Comparison of ENCODE assay signal across 9 cellular contexts in genomic region chr17:17675925-17676534, GRCh38. TPM values are rescaled to one million over a fixed set of nuclear protein-coding genes. Genes with fewer than 3 reads are reported as not detected.
DNase-seq lines count a peak whose midpoint lies in the region; ATAC-seq and TF ChIP-seq lines count a peak whose summit lies in the region.
"Had no signal": no experiment of that assay in that cellular context is flagged by ENCODE, and none has a peak within 500 bp of the region (broad histone marks: within the 10 kb centered on the region; RNA-seq: fewer than 3 reads in every experiment).

No MANE protein-coding gene starts in this region.

- ATAC-seq in activated CD8-positive, alpha-beta memory T cell treated with anti-CD3 and anti-CD28 coated beads, Interleukin-2, amount 10 ng/mL, durations not matched to agents 7 days and 5 days = peak; percentile 47
- no peak for ATAC-seq in GM19351 (IDR thresholded peaks at IDR 0.05; ENCODE audit: unreplicated experiment)

- H3K27ac ChIP-seq in spleen (peak overlapping the region in 1 of 8 donors; percentile 13), vagina (no peak overlapping the region)
- H3K27ac ChIP-seq: neutrophil had no signal

- H3K4me1 Mint-ChIP-seq in activated CD8-positive, alpha-beta memory T cell treated with anti-CD3 and anti-CD28 coated beads, Interleukin-2, amount 10 ng/mL, durations not matched to agents 7 days and 5 days = peaks cover 45% of the 10 kb centered on the region

- no peak for TF ChIP-seq POLR2A in spleen (IDR thresholded peaks at IDR 0.05)
- TF ChIP-seq POLR2A in vagina (IDR thresholded peaks at IDR 0.05) = no peak

- H3K36me3 ChIP-seq in spleen (no peaks in the 10 kb centered on the region), vagina (no peaks in the 10 kb centered on the region)
- H3K36me3 ChIP-seq: neutrophil had no signal

- DNase-seq in activated CD8-positive, alpha-beta memory T cell treated with anti-CD3 and anti-CD28 coated beads, Interleukin-2, amount 10 ng/mL, durations not matched to agents 7 days and 5 days = peak; percentile 64
- DNase-seq in activated CD8-positive, alpha-beta memory T cell treated with anti-CD3 and anti-CD28 coated beads, Interleukin-2, amount 50 U/mL, for 48 hours = no peak
- peak; percentile 72 for DNase-seq in NCI-H69 (lab: John Stamatoyannopoulos, UW)
- peak; percentile 42 for DNase-seq in dermis blood vessel endothelial cell
- DNase-seq in spleen = peak; percentile 27
- DNase-seq in vagina (ENCODE audit: extremely low spot score in 2 of 2) = no peak
- DNase-seq in cerebellar nuclear complex (lab: John Stamatoyannopoulos, UW) = no peak

- CTCF ChIA-PET in activated CD8-positive, alpha-beta memory T cell treated with anti-CD3 and anti-CD28 coated beads, Interleukin-2, amount 10 ng/mL, durations not matched to agents 7 days and 5 days (lab: Charles Lee) = no interaction called here

- H3K9me3 ChIP-seq in spleen (no peaks in the 10 kb centered on the region), vagina (no peaks in the 10 kb centered on the region)
- H3K9me3 ChIP-seq: neutrophil had no signal

- H3K27me3 ChIP-seq in spleen (replicated peaks in 1 of 7) (no peaks in the 10 kb centered on the region), vagina (no peaks in the 10 kb centered on the region)

- no peak overlapping the region for H3K4me3 ChIP-seq in spleen
- no peak overlapping the region for H3K4me3 ChIP-seq in vagina

- H3K9me3 Mint-ChIP-seq in activated CD8-positive, alpha-beta memory T cell treated with anti-CD3 and anti-CD28 coated beads, Interleukin-2, amount 10 ng/mL, durations not matched to agents 7 days and 5 days (ENCODE audit: low read depth) = no peaks in the 10 kb centered on the region

- intact Hi-C loops in spleen (cut with DNase I; ENCODE audit: low total_unique reads) (no loop called here), vagina (cut with DNase I) (no loop called here)

- no peaks in the 10 kb centered on the region for H3K36me3 Mint-ChIP-seq in activated CD8-positive, alpha-beta memory T cell treated with anti-CD3 and anti-CD28 coated beads, Interleukin-2, amount 10 ng/mL, durations not matched to agents 7 days and 5 days

- peaks cover 33% of the 10 kb centered on the region for H3K27me3 Mint-ChIP-seq in activated CD8-positive, alpha-beta memory T cell treated with anti-CD3 and anti-CD28 coated beads, Interleukin-2, amount 10 ng/mL, durations not matched to agents 7 days and 5 days

- TF ChIP-seq CTCF in spleen (IDR thresholded peaks at IDR 0.05 in 8 of 11, conservative IDR thresholded peaks at IDR 0.05 in 3 of 11) (no peak), vagina (IDR thresholded peaks at IDR 0.05) (no peak)

- H3K4me3 Mint-ChIP-seq in activated CD8-positive, alpha-beta memory T cell treated with anti-CD3 and anti-CD28 coated beads, Interleukin-2, amount 10 ng/mL, durations not matched to agents 7 days and 5 days = peak overlapping the region; percentile 14

- peak overlapping the region; percentile 46 for H3K27ac Mint-ChIP-seq in activated CD8-positive, alpha-beta memory T cell treated with anti-CD3 and anti-CD28 coated beads, Interleukin-2, amount 10 ng/mL, durations not matched to agents 7 days and 5 days

- H3K4me1 ChIP-seq in spleen (peaks cover 4 to 57% (median 36%) of the 10 kb centered on the region in 6 donors), vagina (peaks cover 3% of the 10 kb centered on the region)

- 54 to 66% (median 61%) methylated on average over 10 to 11 of the region's 11 CpGs for WGBS in spleen, 5 donors

RNA-seq across cellular contexts. Expression of gene RAI1, which starts 5.2 kb away (rescaled TPM):
- 10 to 100 TPM; 17.4 to 24.4 TPM for total RNA-seq in activated CD8-positive, alpha-beta memory T cell treated with anti-CD3 and anti-CD28 coated beads, Interleukin-2, amount 10 ng/mL, durations not matched to agents 7 days and 5 days
- 10.4 and 17.9 TPM in 2 replicates for total RNA-seq in dermis blood vessel endothelial cell
- 10 to 100 TPM; 28.9 to 61.9 (median 40.3) TPM for total RNA-seq in spleen
- 10 to 100 TPM in 1 of 3 donors, 1 to 10 TPM in 2; 5.4 to 19.7 (median 6.1) TPM for polyA plus RNA-seq in spleen
- total RNA-seq in vagina = 29.2 TPM

Comparison
In these comparisons a context has a peak if more than half of its experiments do, and no peak if none do; other contexts are left out.
1. DNase-seq: peak in activated CD8-positive, alpha-beta memory T cell treated with anti-CD3 and anti-CD28 coated beads, Interleukin-2, amount 10 ng/mL, durations not matched to agents 7 days and 5 days (single experiment), NCI-H69 (single experiment), dermis blood vessel endothelial cell (single experiment) and spleen (single experiment); none in activated CD8-positive, alpha-beta memory T cell treated with anti-CD3 and anti-CD28 coated beads, Interleukin-2, amount 50 U/mL, for 48 hours (single experiment), vagina (0 of 2) and cerebellar nuclear complex (0 of 2).